Comparison of ENCODE assay signal across 1 cellular context in the genomic region with DNA sequence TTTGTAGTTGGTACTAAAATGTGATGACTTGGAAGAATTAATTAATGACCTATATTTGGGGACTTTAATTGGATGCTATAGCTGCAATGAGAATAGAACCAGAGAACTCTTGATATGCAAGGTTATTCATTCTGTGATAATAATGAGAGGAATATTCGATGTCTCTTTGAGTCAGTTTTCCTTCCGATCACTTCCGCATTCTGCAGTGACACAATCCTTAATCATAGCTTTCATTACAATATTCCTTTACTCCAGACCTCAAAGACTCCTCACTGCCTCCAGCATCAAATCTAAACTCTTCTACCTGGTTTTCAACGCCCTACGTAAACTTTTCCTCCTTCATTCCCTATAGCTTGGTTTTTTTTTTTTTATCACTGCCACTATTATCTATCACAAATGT.
TF ChIP-seq lines count a peak whose summit lies in the region.

No MANE protein-coding gene starts in this region.

TF ChIP-seq in SK-N-SH, 30 proteins besides CTCF, POLR2A, EP300 and RAD21 (continued from another document):
- peak; percentile 70 for TF ChIP-seq PBX3 (IDR thresholded peaks at IDR 0.05)
